8 cellular contexts compared by ENCODE assay signal in the genomic region with DNA sequence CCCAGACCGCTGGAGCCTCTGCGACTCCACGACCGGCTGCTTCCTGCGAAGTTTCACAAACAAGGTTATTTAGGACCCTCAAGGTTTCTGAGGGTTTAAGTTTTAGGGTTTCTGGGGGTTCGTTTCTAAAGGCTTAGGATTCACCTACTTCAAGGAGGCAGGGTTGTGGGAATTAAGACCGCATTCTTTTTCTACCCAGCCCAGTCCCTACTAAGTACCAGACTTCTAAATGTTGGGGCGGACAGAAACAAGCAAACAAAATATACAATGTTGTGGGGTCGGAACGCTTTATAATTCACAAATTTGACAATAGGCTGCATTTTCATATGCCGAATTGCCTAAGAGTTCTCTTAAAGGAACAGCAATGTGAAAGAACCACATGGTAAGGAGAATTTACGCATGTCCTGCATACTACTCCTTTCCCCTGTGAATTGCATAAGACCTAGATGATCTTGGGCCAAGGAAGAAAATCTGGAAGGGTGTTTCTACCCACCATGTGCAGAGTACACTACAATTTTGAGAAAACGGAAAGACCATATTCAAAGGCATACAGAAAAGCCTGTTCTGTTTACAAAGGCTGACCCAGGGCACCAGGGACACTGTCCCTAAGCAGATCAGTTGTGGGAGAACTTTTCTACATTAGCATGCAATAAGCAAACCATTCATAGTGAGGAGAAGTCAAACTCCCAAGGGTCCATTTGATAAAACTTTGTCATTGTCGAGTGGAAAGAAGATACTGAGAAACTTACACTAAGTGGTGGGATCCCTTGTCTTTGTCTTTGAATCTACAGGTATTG.
A peak's percentile ranks its signal among the peaks of the same experiment; 100 is the strongest.
DNase-seq lines count a peak whose midpoint lies in the region; ATAC-seq and TF ChIP-seq lines count a peak whose summit lies in the region.

No MANE protein-coding gene starts in this region.

- CTCF ChIA-PET in PC-9 (lab: Charles Lee), result no interaction called here

- H3K4me1 Mint-ChIP-seq in endothelial cell (ENCODE audit: unreplicated experiment), result peaks cover 11% of the 10 kb centered on the region
- peaks cover 23% of the 10 kb centered on the region for H3K4me1 Mint-ChIP-seq in neural crest cell

- TSS peak; percentile 45 for BruUV-seq in PC-9 (replicated peaks; lab: Mats Ljungman, UMichigan)

- H3K79me2 ChIP-seq in PC-9 (ENCODE audit: low read depth), result peaks cover 21% of the 10 kb centered on the region

- H3K9me3 ChIP-seq in PC-9 (ENCODE audit: insufficient read depth, low read depth), result no peaks in the 10 kb centered on the region

- H4K20me1 ChIP-seq in PC-9 (ENCODE audit: insufficient read depth), result no peaks in the 10 kb centered on the region

- peak overlapping the region; percentile 94 for H2AFZ ChIP-seq in PC-9

- DNase-seq in DMS114 treated with DMSO at 0.1 percent for 48 hours (lab: John Stamatoyannopoulos, UW; ENCODE audit: unreplicated experiment), result peak; percentile 56
- DNase-seq in PC-9, result no peak
- DNase-seq in endothelial cell (ENCODE audit: low spot score), result no peak
- no peak for DNase-seq in neural crest cell (ENCODE audit: low read depth, low spot score)
- DNase-seq in NK-92 treated with Interleukin-12 subunit alpha and Interleukin-12 subunit beta, amount 100 ng/mL, for 24 hours (lab: John Stamatoyannopoulos, UW), result no peak
- no peak for DNase-seq in NCI-H2081 treated with DMSO at 0.1 percent for 48 hours (lab: John Stamatoyannopoulos, UW)

- ATAC-seq in HG03025 (IDR thresholded peaks at IDR 0.05; ENCODE audit: low FRiP score, unreplicated experiment) (no peak), GM19452 (IDR thresholded peaks at IDR 0.05; ENCODE audit: unreplicated experiment) (no peak)

- H3K27ac ChIP-seq in PC-9, result peak overlapping the region; percentile 18; the same call in 1 of the 2 replicates

- H3K27me3 ChIP-seq in PC-9 (ENCODE audit: insufficient read depth, low read depth), result no peaks in the 10 kb centered on the region

- peaks cover 58% of the 10 kb centered on the region for H3K4me1 ChIP-seq in PC-9 (replicated peaks; ENCODE audit: insufficient read depth)

- TF ChIP-seq CTCF in PC-9 (conservative IDR thresholded peaks at IDR 0.05) (no peak), endothelial cell (IDR thresholded peaks at IDR 0.05; ENCODE audit: unreplicated experiment) (no peak), neural crest cell (conservative IDR thresholded peaks at IDR 0.05) (no peak)

- peak overlapping the region; percentile 97 for H3K4me3 ChIP-seq in PC-9

- no peaks in the 10 kb centered on the region for H3K9me3 Mint-ChIP-seq in endothelial cell (ENCODE audit: unreplicated experiment)
- no peaks in the 10 kb centered on the region for H3K9me3 Mint-ChIP-seq in neural crest cell

- intact Hi-C loops in PC-9 (cut with micrococcal nuclease; ENCODE audit: unreplicated experiment), result no loop called here

- H3K4me2 ChIP-seq in PC-9, result peak overlapping the region; percentile 74

- H3K27ac Mint-ChIP-seq in endothelial cell (ENCODE audit: unreplicated experiment) (no peak overlapping the region), neural crest cell (ENCODE audit: unreplicated experiment) (no peak overlapping the region)

- H3K36me3 Mint-ChIP-seq in endothelial cell (ENCODE audit: low read depth, unreplicated experiment) (no peaks in the 10 kb centered on the region), neural crest cell (ENCODE audit: low read depth) (no peaks in the 10 kb centered on the region)

- peaks cover 4% of the 10 kb centered on the region for H3K27me3 Mint-ChIP-seq in endothelial cell (ENCODE audit: unreplicated experiment)
- peaks cover 42% of the 10 kb centered on the region for H3K27me3 Mint-ChIP-seq in neural crest cell (ENCODE audit: low read depth)

- H3F3A ChIP-seq in PC-9 (ENCODE audit: insufficient read depth, low read depth), result peaks cover 12% of the 10 kb centered on the region

- H3K9me2 ChIP-seq in PC-9 (ENCODE audit: insufficient read depth), result no peaks in the 10 kb centered on the region

- POLR2A ChIA-PET in PC-9 (lab: Charles Lee; ENCODE audit: unreplicated experiment), result no interaction called here

- no peaks in the 10 kb centered on the region for H3K36me3 ChIP-seq in PC-9 (ENCODE audit: low read depth)

- H3K4me3 Mint-ChIP-seq in endothelial cell (ENCODE audit: unreplicated experiment) (peak overlapping the region; percentile 82), neural crest cell (peak overlapping the region; percentile 90)
